ENCODE assay signal across 1 cellular context in the genomic region with DNA sequence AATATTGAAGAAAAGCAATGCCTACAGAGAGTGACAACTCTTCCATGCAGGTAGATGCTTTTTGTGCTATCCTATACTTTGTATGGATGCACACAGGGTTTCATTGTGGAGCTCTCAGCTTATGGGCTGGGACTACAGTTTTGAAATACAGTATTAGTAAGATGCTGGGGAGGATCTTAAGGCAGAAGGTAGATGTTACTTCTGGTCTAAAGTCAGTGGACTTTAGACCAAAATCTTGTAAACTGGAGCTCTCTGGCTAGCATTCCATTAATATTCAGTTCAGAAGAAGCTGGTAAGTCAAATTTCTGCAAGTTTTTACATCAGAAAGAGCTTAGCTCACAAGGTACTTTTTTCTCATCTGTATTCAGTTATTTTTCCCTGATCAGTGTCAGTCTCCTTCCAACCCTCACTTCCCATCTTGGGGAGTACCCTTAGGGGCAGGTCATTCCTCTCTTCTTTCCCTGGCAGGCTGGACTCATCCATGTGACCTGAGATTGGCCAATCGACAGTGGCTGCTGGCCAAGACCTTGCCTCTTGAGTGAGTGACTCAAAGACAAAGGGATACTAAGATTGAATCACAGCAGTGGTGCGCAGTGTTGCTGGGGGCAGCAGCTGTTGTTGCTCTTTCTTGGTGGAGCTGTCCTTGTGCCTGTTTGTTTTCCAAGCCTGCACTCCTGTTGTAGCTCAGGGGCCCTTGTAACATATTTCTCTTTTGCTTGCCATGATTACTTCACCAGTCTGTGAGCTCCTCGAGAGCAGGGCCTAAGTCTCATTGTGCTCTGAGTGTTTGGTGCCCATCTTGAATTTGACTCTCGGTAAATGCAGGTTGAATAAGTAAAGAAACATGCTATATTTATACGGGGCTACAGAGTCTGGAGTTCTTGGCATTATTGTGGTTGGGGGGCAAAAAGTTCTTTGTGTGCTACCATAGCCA.
TF ChIP-seq lines count a peak whose summit lies in the region.

No MANE protein-coding gene starts in this region.

TF ChIP-seq in SK-N-SH, 30 proteins besides CTCF, POLR2A, EP300 and RAD21 (continued from another document):
- peak; percentile 61; the same call in 1 of the 2 replicates for TF ChIP-seq REST (IDR thresholded peaks at IDR 0.05; ENCODE audit: low read depth, low read length)
- TF ChIP-seq CHD2 (IDR thresholded peaks at IDR 0.05; ENCODE audit: low read length, partially characterized antibody), result no peak
- peak; percentile 37; the same call in 1 of the 2 replicates for TF ChIP-seq PBX3 (IDR thresholded peaks at IDR 0.05)
- no peak for TF ChIP-seq RCOR1 (IDR thresholded peaks at IDR 0.05; ENCODE audit: low read length)
TF ChIP-seq in SK-N-SH: peak in this region for 8.
